Comparison of ENCODE assay signal across 24 cellular contexts in genomic region chr4:32499176-32499575, GRCh38.
DNase-seq lines count a peak whose midpoint lies in the region; ATAC-seq and TF ChIP-seq lines count a peak whose summit lies in the region.
"Had no signal": no experiment of that assay in that cellular context is flagged by ENCODE, and none has a peak within 500 bp of the region (broad histone marks: within the 10 kb centered on the region; RNA-seq: fewer than 3 reads in every experiment).

No MANE protein-coding gene starts in this region.

- H3K9me3 ChIP-seq in left ventricle myocardium inferior (replicated peaks) (peaks cover 25% of the 10 kb centered on the region), gastroesophageal sphincter (no peaks in the 10 kb centered on the region), smooth muscle cell (replicated peaks; ENCODE audit: low read depth) (no peaks in the 10 kb centered on the region)
- H3K9me3 ChIP-seq: breast epithelium, SJSA1 had no signal

- DNase-seq in Right ventricle myocardium inferior (ENCODE audit: missing footprints) (no peak), left ventricle myocardium inferior (no peak), astrocyte of the spinal cord (ENCODE audit: low read depth, low spot score) (peak; percentile 76), smooth muscle cell (lab: John Stamatoyannopoulos, UW; ENCODE audit: unreplicated experiment) (no peak), amygdala (lab: John Stamatoyannopoulos, UW) (no peak), NCI-H2107 treated with DMSO at 0.1 percent for 48 hours (lab: John Stamatoyannopoulos, UW; ENCODE audit: unreplicated experiment) (no peak)
- DNase-seq: activated CD4-positive, CD25-positive, alpha-beta regulatory T cell; activated CD8-positive, alpha-beta T cell treated with anti-CD3 and anti-CD28 coated beads for 36 hours; activated naive CD4-positive, alpha-beta T cell treated with anti-CD3 and anti-CD28 coated beads, Interleukin-2, amount 50 U/mL, for 16 hours; activated T-cell treated with anti-CD3 and anti-CD28 coated beads, Interleukin-2, amount 50 U/mL, for 24 hours; CD4-positive, CD25-positive, alpha-beta regulatory T cell; dorsolateral prefrontal cortex; islet precursor cell; midbrain; NCI-H2029 treated with DMSO at 0.1 percent for 48 hours; NCI-H524 treated with DMSO at 0.1 percent for 48 hours; stimulated activated naive CD4-positive, alpha-beta T cell had no signal

- no peak for TF ChIP-seq EP300 in gastroesophageal sphincter (IDR thresholded peaks at IDR 0.05)

- in situ Hi-C loops in astrocyte of the spinal cord (cut with HindIII; ENCODE audit: low sequenced_read_pairs) = no loop called here

- WGBS in gastroesophageal sphincter (ENCODE audit: low coverage in 1 of 2), 2 donors = 73 to 74% methylated on average over 5 of the region's 5 CpGs
- 71% methylated on average over 5 of the region's 5 CpGs for WGBS in smooth muscle cell (ENCODE audit: low lambda C conversion rate)

- H3K36me3 ChIP-seq in left ventricle myocardium inferior (no peaks in the 10 kb centered on the region), gastroesophageal sphincter (no peaks in the 10 kb centered on the region), smooth muscle cell (ENCODE audit: low read depth) (no peaks in the 10 kb centered on the region)
- H3K36me3 ChIP-seq: breast epithelium, neural progenitor cell, SJSA1, tibial nerve had no signal

- no peaks in the 10 kb centered on the region for H3K79me2 ChIP-seq in smooth muscle cell (ENCODE audit: low read depth)
- H3K79me2 ChIP-seq: hepatocyte had no signal

- H4K20me1 ChIP-seq in smooth muscle cell (ENCODE audit: low read depth) = no peaks in the 10 kb centered on the region

- H3K9ac ChIP-seq in smooth muscle cell (ENCODE audit: low read depth) = no peak overlapping the region
- H3K9ac ChIP-seq: neural progenitor cell had no signal

- no peak overlapping the region for H3K4me2 ChIP-seq in smooth muscle cell
- H3K4me2 ChIP-seq: hepatocyte, neural progenitor cell had no signal

- no peak for TF ChIP-seq CTCF in left ventricle myocardium inferior (IDR thresholded peaks at IDR 0.05; ENCODE audit: borderline replicate concordance)
- TF ChIP-seq CTCF in astrocyte of the spinal cord (IDR thresholded peaks at IDR 0.05; ENCODE audit: low read depth, low read length) = no peak
- no peak for TF ChIP-seq CTCF in gastroesophageal sphincter (IDR thresholded peaks at IDR 0.05)
- TF ChIP-seq CTCF in smooth muscle cell (IDR thresholded peaks at IDR 0.05; ENCODE audit: borderline replicate concordance, insufficient read depth, poor library complexity, severe bottlenecking) = no peak

- peak overlapping the region; percentile 69 for H2AFZ ChIP-seq in smooth muscle cell (ENCODE audit: low read depth)
- H2AFZ ChIP-seq: hepatocyte, neural progenitor cell had no signal

- no peak for TF ChIP-seq POLR2A in gastroesophageal sphincter (IDR thresholded peaks at IDR 0.05)

- ATAC-seq in Right ventricle myocardium inferior (peak; percentile 84), gastroesophageal sphincter (peak; percentile 68), GM19455 (IDR thresholded peaks at IDR 0.05; ENCODE audit: unreplicated experiment) (no peak)
- ATAC-seq: activated CD8-positive, alpha-beta T cell treated with anti-CD3 and anti-CD28 coated beads for 36 hours had no signal

- H3K27ac ChIP-seq in left ventricle myocardium inferior (replicated peaks) = no peak overlapping the region
- H3K27ac ChIP-seq in gastroesophageal sphincter = no peak overlapping the region
- no peak overlapping the region for H3K27ac ChIP-seq in smooth muscle cell (ENCODE audit: low read depth)
- H3K27ac ChIP-seq: breast epithelium, dorsolateral prefrontal cortex, hepatocyte, neural progenitor cell, SJSA1, tibial nerve had no signal

- no peaks in the 10 kb centered on the region for H3K4me1 ChIP-seq in left ventricle myocardium inferior
- H3K4me1 ChIP-seq in gastroesophageal sphincter = no peaks in the 10 kb centered on the region
- H3K4me1 ChIP-seq in smooth muscle cell (ENCODE audit: low read depth) = no peaks in the 10 kb centered on the region
- H3K4me1 ChIP-seq: breast epithelium, neural progenitor cell, SJSA1, tibial nerve had no signal

- intact Hi-C loops in Right ventricle myocardium inferior (cut with DNase I) = no loop called here
- intact Hi-C loops in left ventricle myocardium inferior (cut with micrococcal nuclease) = no loop called here

- H3K4me3 ChIP-seq in left ventricle myocardium inferior = no peak overlapping the region
- no peak overlapping the region for H3K4me3 ChIP-seq in astrocyte of the spinal cord (ENCODE audit: low read depth, low read length)
- H3K4me3 ChIP-seq in gastroesophageal sphincter = no peak overlapping the region
- no peak overlapping the region for H3K4me3 ChIP-seq in smooth muscle cell
- H3K4me3 ChIP-seq: breast epithelium, dorsolateral prefrontal cortex, hepatocyte, neural progenitor cell, SJSA1, tibial nerve had no signal

- no peaks in the 10 kb centered on the region for H3K27me3 ChIP-seq in left ventricle myocardium inferior (ENCODE audit: low read depth)
- no peaks in the 10 kb centered on the region for H3K27me3 ChIP-seq in gastroesophageal sphincter
- H3K27me3 ChIP-seq in smooth muscle cell (ENCODE audit: low read depth) = no peaks in the 10 kb centered on the region
- H3K27me3 ChIP-seq: breast epithelium, dorsolateral prefrontal cortex, hepatocyte, neural progenitor cell, SJSA1, tibial nerve had no signal

- no peaks in the 10 kb centered on the region for H3F3A ChIP-seq in smooth muscle cell (ENCODE audit: low read depth)
